Comparison of ENCODE assay signal across 8 cellular contexts in the genomic region with DNA sequence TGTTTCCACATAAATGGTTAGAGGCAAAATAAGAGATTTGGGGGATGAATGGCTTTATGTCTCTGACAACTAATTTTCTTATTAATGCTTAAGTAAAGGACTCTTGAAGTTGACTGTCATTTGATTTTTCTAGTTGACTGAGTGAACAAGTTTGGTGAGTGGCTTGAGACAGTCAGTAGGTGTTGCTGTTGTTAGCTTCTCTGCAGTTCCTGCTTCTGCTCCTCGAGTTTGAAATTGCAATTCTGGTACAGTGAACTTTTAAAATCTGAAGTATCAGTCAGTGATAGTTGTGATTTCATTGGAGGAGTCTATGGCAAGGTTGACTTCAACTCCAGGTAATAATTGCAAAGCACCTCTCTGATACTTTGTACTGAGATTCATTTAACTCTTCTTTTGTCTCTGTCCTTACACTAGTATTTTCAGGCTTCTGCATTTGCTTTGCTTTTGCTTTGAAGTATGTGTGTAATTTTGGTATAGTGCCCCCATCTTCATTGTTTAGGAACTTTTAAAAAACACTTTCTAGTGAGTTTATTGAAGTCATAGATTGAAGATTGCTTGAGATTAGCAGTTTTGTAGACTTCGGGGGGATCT. TPM values are rescaled to one million over a fixed set of nuclear protein-coding genes. Genes with fewer than 3 reads are reported as not detected.
DNase-seq lines count a peak whose midpoint lies in the region; ATAC-seq, FAIRE-seq and TF ChIP-seq lines count a peak whose summit lies in the region.

No MANE protein-coding gene starts in this region.

- no peaks in the 10 kb centered on the region for H3K9me3 ChIP-seq in gastrocnemius medialis

- H3K4me3 ChIP-seq in bronchial epithelial cell (ENCODE audit: low read depth, low read length) (peak overlapping the region; percentile 12), gastrocnemius medialis (no peak overlapping the region)

- H3K36me3 ChIP-seq in bronchial epithelial cell (ENCODE audit: control insufficient read depth, insufficient read depth, low read length) (no peaks in the 10 kb centered on the region), gastrocnemius medialis (no peaks in the 10 kb centered on the region)

- peak; percentile 40 for DNase-seq in AG08395 (ENCODE audit: low spot score)
- DNase-seq in GM03348 (ENCODE audit: low spot score) = peak; percentile 55
- DNase-seq in NCI-H69 (lab: John Stamatoyannopoulos, UW) = peak; percentile 50
- DNase-seq in bronchial epithelial cell (ENCODE audit: low read depth) = peak; percentile 63
- DNase-seq in lung microvascular endothelial cell (ENCODE audit: low read depth in 2 of 2) = peak; percentile 31 to 73
- DNase-seq in ureter (ENCODE audit: low spot score) = no peak
- no peak for DNase-seq in gastrocnemius medialis

- TF ChIP-seq POLR2A in gastrocnemius medialis (IDR thresholded peaks at IDR 0.05) = no peak

- peaks cover 0 to 9% of the 10 kb centered on the region in 2 donors for H3K4me1 ChIP-seq in gastrocnemius medialis

- ATAC-seq in gastrocnemius medialis (no peak), GM18502 (IDR thresholded peaks at IDR 0.05; ENCODE audit: poor library complexity, unreplicated experiment) (no peak)

- no peak for FAIRE-seq in bronchial epithelial cell (lab: Jason Lieb, UNC)

- TF ChIP-seq CTCF in bronchial epithelial cell (IDR thresholded peaks at IDR 0.05; ENCODE audit: insufficient read depth, low read length, severe bottlenecking) (peak; percentile 54), gastrocnemius medialis (IDR thresholded peaks at IDR 0.05 in 4 of 5, conservative IDR thresholded peaks at IDR 0.05 in 1 of 5) (no peak)

- no peak overlapping the region for H3K27ac ChIP-seq in gastrocnemius medialis

- no peaks in the 10 kb centered on the region for H3K27me3 ChIP-seq in bronchial epithelial cell (ENCODE audit: control insufficient read depth, insufficient read depth, low read length)
- H3K27me3 ChIP-seq in gastrocnemius medialis = no peaks in the 10 kb centered on the region

- intact Hi-C loops in gastrocnemius medialis (cut with DNase I; ENCODE audit: low total_unique reads) = no loop called here

- in situ Hi-C loops in gastrocnemius medialis (cut with MboI; ENCODE audit: low sequenced_read_pairs in 4 of 4) = no loop called here

RNA-seq across cellular contexts. Expression of a gene that starts 2.5 kb away (rescaled TPM):
- total RNA-seq in bronchial epithelial cell = 38.2 and 50.8 TPM in 2 replicates
- 5.7 and 6.0 TPM in 2 replicates for total RNA-seq in lung microvascular endothelial cell
- 58.2 TPM for total RNA-seq in ureter
- total RNA-seq in gastrocnemius medialis = 1 to 10 TPM; 1.9 to 3.4 (median 2.3) TPM

Comparison
In these comparisons a context has a peak if more than half of its experiments do, and no peak if none do; other contexts are left out.
1. DNase-seq: peak in AG08395 (single experiment), GM03348 (single experiment), NCI-H69 (single experiment), bronchial epithelial cell (single experiment) and lung microvascular endothelial cell (2 of 2); none in ureter (single experiment) and gastrocnemius medialis (0 of 2).